17 cellular contexts compared by ENCODE assay signal in genomic region chr2:224577541-224577940, GRCh38.
"Had no signal": no experiment of that assay in that cellular context is flagged by ENCODE, and none has a peak within 500 bp of the region (broad histone marks: within the 10 kb centered on the region; RNA-seq: fewer than 3 reads in every experiment).

No MANE protein-coding gene starts in this region.

- ATAC-seq: gastrocnemius medialis, heart right ventricle, left colon had no signal

- H3K4me3 ChIP-seq: dorsolateral prefrontal cortex, gastrocnemius medialis, heart right ventricle, lung, sigmoid colon had no signal

- H2AFZ ChIP-seq: parathyroid adenoma had no signal

- H3K9ac ChIP-seq: parathyroid adenoma had no signal

- H3K9me3 ChIP-seq: gastrocnemius medialis, heart right ventricle, neutrophil, sigmoid colon had no signal

- DNase-seq: activated CD4-positive, alpha-beta T cell treated with anti-CD3 and anti-CD28 coated beads, Interleukin-2, amount 50 U/mL, for 48 hours; activated CD4-positive, CD25-positive, alpha-beta regulatory T cell treated with anti-CD3 and anti-CD28 coated beads, Interleukin-2, amount 50 U/mL, for 72 hours; activated effector memory CD4-positive, alpha-beta T cell treated with Interleukin-2 at 50 U/mL for 16 hours; activated T-cell treated with anti-CD3 and anti-CD28 coated beads, Interleukin-2, amount 50 U/mL, for 1 hour; anterior cingulate cortex; dorsolateral prefrontal cortex; erythroblast; gastrocnemius medialis; heart right ventricle; left colon; sigmoid colon; stimulated activated CD4-positive, alpha-beta T cell treated with anti-CD3 and anti-CD28 coated beads, Interleukin-2, amount 100 ng/mL, for 24 hours; T-helper 1 cell; T1000 had no signal

- H3K27me3 ChIP-seq: dorsolateral prefrontal cortex, gastrocnemius medialis, heart right ventricle, neutrophil, sigmoid colon had no signal

- H3K27ac ChIP-seq: dorsolateral prefrontal cortex, gastrocnemius medialis, heart right ventricle, parathyroid adenoma, sigmoid colon had no signal

- H3K36me3 ChIP-seq: gastrocnemius medialis, neutrophil, sigmoid colon had no signal
